ENCODE assay signal across 8 cellular contexts in the genomic region with DNA sequence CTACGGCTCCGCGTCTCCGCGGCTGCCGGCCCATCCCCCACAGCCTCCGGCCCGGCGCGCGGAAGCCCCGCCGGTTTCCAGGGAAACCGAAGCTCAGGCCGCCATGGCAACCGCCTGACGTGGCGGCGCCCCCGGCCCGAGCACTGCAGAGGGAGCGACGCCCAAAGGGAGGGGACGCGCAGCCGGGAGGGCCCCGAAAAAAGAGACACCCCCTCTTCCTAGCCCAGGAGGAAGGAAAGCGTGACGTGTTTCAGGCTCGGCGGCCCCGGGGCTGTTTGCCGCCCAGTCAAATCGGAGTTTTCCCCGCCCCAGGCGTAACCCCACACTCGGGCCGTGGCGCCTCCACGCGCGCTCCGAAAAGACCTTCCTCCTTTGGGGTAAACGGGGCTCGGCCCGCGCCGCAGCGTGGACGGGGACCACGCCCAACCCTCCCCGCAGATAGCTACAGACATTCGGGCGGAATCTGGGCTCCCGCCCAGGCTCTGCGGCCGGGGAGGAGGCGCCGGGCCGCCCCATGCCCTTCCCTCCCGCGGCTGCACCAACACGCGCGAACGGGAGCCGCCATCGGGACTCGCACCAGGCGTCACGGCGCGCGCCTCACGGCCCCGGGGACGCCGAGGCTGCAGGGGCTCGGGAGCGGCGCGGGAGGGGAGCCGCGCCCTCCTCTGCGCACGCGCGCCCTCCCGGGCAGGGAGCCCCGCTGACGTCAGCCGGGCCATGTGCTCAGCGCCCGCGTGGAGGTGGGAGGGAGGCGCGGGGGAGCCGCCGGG. TPM values are rescaled to one million over a fixed set of nuclear protein-coding genes. Genes with fewer than 3 reads are reported as not detected.
A peak's percentile ranks its signal among the peaks of the same experiment; 100 is the strongest.
DNase-seq lines count a peak whose midpoint lies in the region; ATAC-seq and TF ChIP-seq lines count a peak whose summit lies in the region.

No MANE protein-coding gene starts in this region.

- peaks cover 65% of the 10 kb centered on the region for H3K4me1 ChIP-seq in BLaER1
- peaks cover 65% of the 10 kb centered on the region for H3K4me1 ChIP-seq in ectodermal cell (ENCODE audit: control insufficient read depth, insufficient read depth, low read length)

- 0% methylated on average over 98 to 99 of the region's 99 CpGs for WGBS in ectodermal cell, 2 experiments

- no peaks in the 10 kb centered on the region for H3K9me3 Mint-ChIP-seq in activated CD8-positive, alpha-beta T cell treated with anti-CD3 and anti-CD28 coated beads, Interleukin-2, amount 10 ng/mL, durations not matched to agents 7 days and 5 days (ENCODE audit: insufficient read depth)

- H3K9ac ChIP-seq in BLaER1: peak overlapping the region; percentile 87

- H3K36me3 Mint-ChIP-seq in activated CD8-positive, alpha-beta T cell treated with anti-CD3 and anti-CD28 coated beads, Interleukin-2, amount 10 ng/mL, durations not matched to agents 7 days and 5 days (ENCODE audit: low read depth): peaks cover 16% of the 10 kb centered on the region

- DNase-seq in NCI-H774 (lab: John Stamatoyannopoulos, UW) (peak; percentile 69), lung microvascular endothelial cell (ENCODE audit: low read depth in 2 of 2) (peak; percentile 93 to 95)
- DNase-seq in activated CD8-positive, alpha-beta T cell treated with anti-CD3 and anti-CD28 coated beads, Interleukin-2, amount 10 ng/mL, durations not matched to agents 7 days and 5 days: peak; percentile 93
- DNase-seq in stimulated activated CD4-positive, alpha-beta T cell treated with anti-CD3 and anti-CD28 coated beads, TNF-alpha, amount 100 ng/mL, for 24 hours (ENCODE audit: low read depth in 3 of 3): peak; percentile 75 to 87 (median 80)

- H3K9me3 ChIP-seq in BLaER1 (no peaks in the 10 kb centered on the region), ectodermal cell (ENCODE audit: control insufficient read depth, low read length) (no peaks in the 10 kb centered on the region)

- H3K27ac Mint-ChIP-seq in activated CD8-positive, alpha-beta T cell treated with anti-CD3 and anti-CD28 coated beads, Interleukin-2, amount 10 ng/mL, durations not matched to agents 7 days and 5 days: peak overlapping the region; percentile 96

- H3K27ac ChIP-seq in BLaER1: peak overlapping the region; percentile 93
- H3K27ac ChIP-seq in ectodermal cell (ENCODE audit: insufficient read depth, low read depth, low read length, poor library complexity, severe bottlenecking): peak overlapping the region; percentile 95

- H3K4me3 ChIP-seq in BLaER1: peak overlapping the region; percentile 84
- H3K4me3 ChIP-seq in ectodermal cell (ENCODE audit: insufficient read depth, low read depth, low read length): peak overlapping the region; percentile 78

- H3K36me3 ChIP-seq in BLaER1: peaks cover 23% of the 10 kb centered on the region
- no peaks in the 10 kb centered on the region for H3K36me3 ChIP-seq in ectodermal cell (ENCODE audit: control insufficient read depth, insufficient read depth, low read length)

- CTCF ChIA-PET in activated CD8-positive, alpha-beta T cell treated with anti-CD3 and anti-CD28 coated beads, Interleukin-2, amount 10 ng/mL, durations not matched to agents 7 days and 5 days (lab: Charles Lee): interaction anchor here (0.9 to 5.1 kb wide), 6 partner anchors 8 to 343 kb away, joined by 3 to 95 read pairs (median 4); no protein-coding TSS in a partner anchor

- ATAC-seq in HG03378 (IDR thresholded peaks at IDR 0.05; ENCODE audit: unreplicated experiment): peak; percentile 20
- ATAC-seq in activated CD8-positive, alpha-beta T cell treated with anti-CD3 and anti-CD28 coated beads, Interleukin-2, amount 10 ng/mL, durations not matched to agents 7 days and 5 days: peak; percentile 57

- peak overlapping the region; percentile 81 for H3K4me3 Mint-ChIP-seq in activated CD8-positive, alpha-beta T cell treated with anti-CD3 and anti-CD28 coated beads, Interleukin-2, amount 10 ng/mL, durations not matched to agents 7 days and 5 days

- TF ChIP-seq POLR2A in GM19193 (IDR thresholded peaks at IDR 0.05; ENCODE audit: extremely low read depth, insufficient read depth, insufficient read length): peak; percentile 35

- H3K27me3 ChIP-seq in BLaER1 (no peaks in the 10 kb centered on the region), ectodermal cell (ENCODE audit: control insufficient read depth, insufficient read depth, low read length, poor library complexity, severe bottlenecking) (peaks cover 3% of the 10 kb centered on the region)

- H3K4me1 Mint-ChIP-seq in activated CD8-positive, alpha-beta T cell treated with anti-CD3 and anti-CD28 coated beads, Interleukin-2, amount 10 ng/mL, durations not matched to agents 7 days and 5 days (ENCODE audit: low read depth): peaks cover 75% of the 10 kb centered on the region

- POLR2A ChIA-PET in activated CD8-positive, alpha-beta T cell treated with anti-CD3 and anti-CD28 coated beads, Interleukin-2, amount 10 ng/mL, durations not matched to agents 7 days and 5 days (lab: Charles Lee): interaction anchor here (0.6 to 3.5 kb wide), 12 partner anchors 9 to 342 kb away, joined by 3 to 35 read pairs (median 4); no protein-coding TSS in a partner anchor

- peaks cover 82% of the 10 kb centered on the region for H4K20me1 ChIP-seq in BLaER1

- peak overlapping the region; percentile 96 for H3K4me2 ChIP-seq in BLaER1

- no peaks in the 10 kb centered on the region for H3K27me3 Mint-ChIP-seq in activated CD8-positive, alpha-beta T cell treated with anti-CD3 and anti-CD28 coated beads, Interleukin-2, amount 10 ng/mL, durations not matched to agents 7 days and 5 days (ENCODE audit: low read depth)

RNA-seq across cellular contexts. Expression of gene MNT, which starts 7.5 kb away (rescaled TPM):
- 10 to 100 TPM; 24.1 to 24.2 TPM for total RNA-seq in activated CD8-positive, alpha-beta T cell treated with anti-CD3 and anti-CD28 coated beads, Interleukin-2, amount 10 ng/mL, durations not matched to agents 7 days and 5 days
- 22.9 TPM for polyA plus RNA-seq in ectodermal cell (2013, experiment 1 of 4)
- 22.5 TPM for polyA plus RNA-seq in ectodermal cell (2013, experiment 2 of 4)
- polyA plus RNA-seq in ectodermal cell (2013, experiment 3 of 4): 17.3 TPM
- 18.3 TPM for polyA plus RNA-seq in ectodermal cell (2013, experiment 4 of 4)
- 1.7 and 2.8 TPM in 2 replicates for total RNA-seq in lung microvascular endothelial cell

RNA-seq across cellular contexts. Expression of gene SGSM2, which starts 56.1 kb away (rescaled TPM):
- total RNA-seq in activated CD8-positive, alpha-beta T cell treated with anti-CD3 and anti-CD28 coated beads, Interleukin-2, amount 10 ng/mL, durations not matched to agents 7 days and 5 days: 10 to 100 TPM; 65.9 to 67.8 TPM
- polyA plus RNA-seq in ectodermal cell (2013, experiment 1 of 4): 103 TPM
- 118 TPM for polyA plus RNA-seq in ectodermal cell (2013, experiment 2 of 4)
- polyA plus RNA-seq in ectodermal cell (2013, experiment 3 of 4): 96.1 TPM
- polyA plus RNA-seq in ectodermal cell (2013, experiment 4 of 4): 110 TPM
- total RNA-seq in lung microvascular endothelial cell: 22.0 and 37.5 TPM in 2 replicates

RNA-seq across cellular contexts. Expression of gene TSR1, which starts 57.1 kb away (rescaled TPM):
- total RNA-seq in activated CD8-positive, alpha-beta T cell treated with anti-CD3 and anti-CD28 coated beads, Interleukin-2, amount 10 ng/mL, durations not matched to agents 7 days and 5 days: 10 to 100 TPM; 36.0 to 36.6 TPM
- polyA plus RNA-seq in ectodermal cell (2013, experiment 1 of 4): 47.0 TPM
- 49.8 TPM for polyA plus RNA-seq in ectodermal cell (2013, experiment 2 of 4)
- polyA plus RNA-seq in ectodermal cell (2013, experiment 3 of 4): 40.5 TPM
- polyA plus RNA-seq in ectodermal cell (2013, experiment 4 of 4): 45.5 TPM
- 27.7 and 34.1 TPM in 2 replicates for total RNA-seq in lung microvascular endothelial cell

Comparison
In these comparisons a context has a peak if more than half of its experiments do, and no peak if none do; other contexts are left out.
1. Peak in every context shown above with its lines: DNase-seq, ATAC-seq, H3K4me3 ChIP-seq and H3K27ac ChIP-seq.